22 cellular contexts compared by ENCODE assay signal in genomic region chr20:6660441-6660840, GRCh38.
A peak's percentile ranks its signal among the peaks of the same experiment; 100 is the strongest.
DNase-seq lines count a peak whose midpoint lies in the region; ATAC-seq and TF ChIP-seq lines count a peak whose summit lies in the region.
"Had no signal": no experiment of that assay in that cellular context is flagged by ENCODE, and none has a peak within 500 bp of the region (broad histone marks: within the 10 kb centered on the region; RNA-seq: fewer than 3 reads in every experiment).

No MANE protein-coding gene starts in this region.

- no peak overlapping the region for H3K4me3 ChIP-seq in colonic mucosa
- H3K4me3 ChIP-seq in mucosa of stomach (ENCODE audit: low read length), result no peak overlapping the region
- H3K4me3 ChIP-seq: ovary, thoracic aorta had no signal

- DNase-seq in Calu3, result peak; percentile 55
- DNase-seq in colonic mucosa, result peak; percentile 89
- DNase-seq in kidney tubule cell (ENCODE audit: low spot score), result peak; percentile 90
- DNase-seq in activated naive CD4-positive, alpha-beta T cell treated with anti-CD3 and anti-CD28 coated beads, Interleukin-2, amount 50 U/mL, for 72 hours (ENCODE audit: low spot score in 2 of 2), result no peak
- DNase-seq in activated T-cell treated with anti-CD3 and anti-CD28 coated beads, Interleukin-2, amount 50 U/mL, for 1 hour, result no peak
- DNase-seq: activated CD8-positive, alpha-beta T cell treated with anti-CD3 and anti-CD28 coated beads, Interleukin-2, amount 10 ng/mL, durations not matched to agents 7 days and 5 days; activated gamma-delta T cell; CD4-positive, alpha-beta memory T cell; effector CD4-positive, alpha-beta T cell; GOT3; MV-4-11; NCI-H1694; NCI-H2171 treated with DMSO at 0.1 percent for 48 hours; NCI-H526; ovary; right cardiac atrium; stimulated activated naive CD4-positive, alpha-beta T cell treated with Interleukin-2 at 50 U/mL for 16 hours had no signal

- BruUV-seq in Calu3 (replicated peaks; lab: Mats Ljungman, UMichigan), result no TSS peak

- no peaks in the 10 kb centered on the region for H3K9me3 Mint-ChIP-seq in Calu3 (ENCODE audit: low read depth, unreplicated experiment)
- peaks cover 12 to 19% of the 10 kb centered on the region in 2 donors for H3K9me3 Mint-ChIP-seq in activated naive CD4-positive, alpha-beta T cell treated with anti-CD3 and anti-CD28 coated beads, Interleukin-2, amount 50 U/mL, for 72 hours
- H3K9me3 Mint-ChIP-seq: natural killer cell treated with Interleukin-12 subunit alpha and Interleukin-12 subunit beta and Interleukin-15 and Interleukin-18, amount 100 ng/mL, for 72 hours had no signal

- H3K36me3 Mint-ChIP-seq in Calu3 (ENCODE audit: insufficient read depth, unreplicated experiment), result no peaks in the 10 kb centered on the region
- no peaks in the 10 kb centered on the region for H3K36me3 Mint-ChIP-seq in activated naive CD4-positive, alpha-beta T cell treated with anti-CD3 and anti-CD28 coated beads, Interleukin-2, amount 50 U/mL, for 72 hours
- H3K36me3 Mint-ChIP-seq: CD4-positive, alpha-beta memory T cell; natural killer cell treated with Interleukin-12 subunit alpha and Interleukin-12 subunit beta and Interleukin-15 and Interleukin-18, amount 100 ng/mL, for 72 hours had no signal

- no peaks in the 10 kb centered on the region for H3K36me3 ChIP-seq in colonic mucosa
- H3K36me3 ChIP-seq in mucosa of stomach (ENCODE audit: control insufficient read depth, insufficient read depth, low read length), result no peaks in the 10 kb centered on the region
- H3K36me3 ChIP-seq: ovary, thoracic aorta had no signal

- intact Hi-C loops in Calu3 (cut with micrococcal nuclease; ENCODE audit: unreplicated experiment), result loop anchor here (5.0 kb wide), 1 partner anchor 47 kb away; no protein-coding TSS in a partner anchor
- intact Hi-C loops in colonic mucosa (cut with DNase I), result no loop called here

- H3K27me3 ChIP-seq in colonic mucosa (no peaks in the 10 kb centered on the region), mucosa of stomach (ENCODE audit: control insufficient read depth, insufficient read depth, low read length) (no peaks in the 10 kb centered on the region)
- H3K27me3 ChIP-seq: ovary had no signal

- H3K27me3 Mint-ChIP-seq in Calu3 (ENCODE audit: unreplicated experiment), result no peaks in the 10 kb centered on the region
- H3K27me3 Mint-ChIP-seq: CD4-positive, alpha-beta memory T cell; natural killer cell treated with Interleukin-12 subunit alpha and Interleukin-12 subunit beta and Interleukin-15 and Interleukin-18, amount 100 ng/mL, for 72 hours had no signal

- H3K9me3 ChIP-seq in colonic mucosa (no peaks in the 10 kb centered on the region), mucosa of stomach (ENCODE audit: control insufficient read depth, low read length) (no peaks in the 10 kb centered on the region)
- H3K9me3 ChIP-seq: thoracic aorta had no signal

- H3K27ac Mint-ChIP-seq in Calu3 (ENCODE audit: unreplicated experiment), result peak overlapping the region; percentile 54
- no peak overlapping the region for H3K27ac Mint-ChIP-seq in activated naive CD4-positive, alpha-beta T cell treated with anti-CD3 and anti-CD28 coated beads, Interleukin-2, amount 50 U/mL, for 72 hours
- H3K27ac Mint-ChIP-seq: activated CD8-positive, alpha-beta T cell treated with anti-CD3 and anti-CD28 coated beads, Interleukin-2, amount 10 ng/mL, durations not matched to agents 7 days and 5 days; CD4-positive, alpha-beta memory T cell; natural killer cell treated with Interleukin-12 subunit alpha and Interleukin-12 subunit beta and Interleukin-15 and Interleukin-18, amount 100 ng/mL, for 72 hours had no signal

- peak overlapping the region; percentile 66 for H3K27ac ChIP-seq in colonic mucosa
- H3K27ac ChIP-seq: ovary, thoracic aorta had no signal

- H3K4me1 ChIP-seq in colonic mucosa (no peaks in the 10 kb centered on the region), mucosa of stomach (ENCODE audit: control insufficient read depth, insufficient read depth, low read length) (peaks cover 61% of the 10 kb centered on the region)

- TF ChIP-seq CTCF in Calu3 (IDR thresholded peaks at IDR 0.05; ENCODE audit: unreplicated experiment) (no peak), colonic mucosa (IDR thresholded peaks at IDR 0.05) (no peak)

- CTCF ChIA-PET in Calu3 (lab: Charles Lee), result interaction anchor here (1.1 to 1.3 kb wide), 2 partner anchors 100 to 105 kb away, joined by 3 to 4 read pairs; no protein-coding TSS in a partner anchor

- peak overlapping the region in 1 of 2 donors; percentile 19 for H3K9ac ChIP-seq in colonic mucosa (ENCODE audit: low read depth in 2 of 2, low read length in 2 of 2)
- peak overlapping the region; percentile 49 for H3K9ac ChIP-seq in mucosa of stomach (ENCODE audit: low read length)

- no peak for ATAC-seq in activated naive CD4-positive, alpha-beta T cell treated with anti-CD3 and anti-CD28 coated beads, Interleukin-2, amount 50 U/mL, for 72 hours
- no peak for ATAC-seq in GM19467 (IDR thresholded peaks at IDR 0.05; ENCODE audit: unreplicated experiment)
- no peak for ATAC-seq in HG03521 (IDR thresholded peaks at IDR 0.05; ENCODE audit: unreplicated experiment)
- ATAC-seq: activated CD8-positive, alpha-beta T cell treated with anti-CD3 and anti-CD28 coated beads, Interleukin-2, amount 10 ng/mL, durations not matched to agents 7 days and 5 days; natural killer cell treated with Interleukin-12 subunit alpha and Interleukin-12 subunit beta and Interleukin-15 and Interleukin-18, amount 100 ng/mL, for 72 hours; right cardiac atrium had no signal

- peaks cover 39% of the 10 kb centered on the region for H3K4me1 Mint-ChIP-seq in Calu3 (ENCODE audit: low read depth, unreplicated experiment)
- H3K4me1 Mint-ChIP-seq: CD4-positive, alpha-beta memory T cell had no signal

- H3K4me3 Mint-ChIP-seq in Calu3 (ENCODE audit: low read depth, unreplicated experiment), result no peak overlapping the region
- H3K4me3 Mint-ChIP-seq: activated CD8-positive, alpha-beta T cell treated with anti-CD3 and anti-CD28 coated beads, Interleukin-2, amount 10 ng/mL, durations not matched to agents 7 days and 5 days; CD4-positive, alpha-beta memory T cell; natural killer cell treated with Interleukin-12 subunit alpha and Interleukin-12 subunit beta and Interleukin-15 and Interleukin-18, amount 100 ng/mL, for 72 hours had no signal

Comparison
In these comparisons a context has a peak if more than half of its experiments do, and no peak if none do; other contexts are left out.
1. DNase-seq: peak in Calu3 (single experiment), colonic mucosa (single experiment) and kidney tubule cell (single experiment); none in activated naive CD4-positive, alpha-beta T cell treated with anti-CD3 and anti-CD28 coated beads, Interleukin-2, amount 50 U/mL, for 72 hours (0 of 2) and activated T-cell treated with anti-CD3 and anti-CD28 coated beads, Interleukin-2, amount 50 U/mL, for 1 hour (single experiment).